9 cellular contexts compared by ENCODE assay signal in the genomic region with DNA sequence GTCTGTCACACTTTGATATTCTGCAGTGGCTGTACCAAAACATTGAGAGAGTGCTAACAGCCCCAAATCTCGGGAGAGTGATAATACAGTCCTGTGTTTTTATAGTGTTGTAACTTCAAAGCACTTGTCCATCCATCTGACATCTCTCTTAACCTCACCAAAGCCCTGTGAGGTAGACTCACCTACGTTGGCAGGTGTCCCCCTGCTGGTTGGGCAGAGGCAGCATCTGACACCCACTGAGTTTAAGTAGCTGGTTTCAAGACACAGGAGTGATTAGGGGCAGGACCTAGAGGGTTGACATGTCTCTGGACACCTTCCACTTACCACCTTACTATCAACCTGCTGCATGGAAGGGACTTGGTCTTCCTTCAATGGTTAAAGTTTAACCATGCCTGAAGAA. TPM values are rescaled to one million over a fixed set of nuclear protein-coding genes. Genes with fewer than 3 reads are reported as not detected.
DNase-seq lines count a peak whose midpoint lies in the region; ATAC-seq and TF ChIP-seq lines count a peak whose summit lies in the region.
"Had no signal": no experiment of that assay in that cellular context is flagged by ENCODE, and none has a peak within 500 bp of the region (broad histone marks: within the 10 kb centered on the region; RNA-seq: fewer than 3 reads in every experiment).

No MANE protein-coding gene starts in this region.

- DNase-seq in GM12864 (ENCODE audit: low read depth) (no peak), HuH-7 (ENCODE audit: low spot score) (peak; percentile 41), astrocyte of the cerebellum (ENCODE audit: low read depth) (no peak), lower lobe of right lung (no peak), NCI-H2196 (lab: John Stamatoyannopoulos, UW; ENCODE audit: unreplicated experiment) (no peak), DMS79 (lab: John Stamatoyannopoulos, UW) (no peak)
- DNase-seq: activated CD4-positive, CD25-positive, alpha-beta regulatory T cell; cerebellar nuclear complex had no signal

- in situ Hi-C loops in astrocyte of the cerebellum (cut with HindIII; ENCODE audit: low sequenced_read_pairs), result no loop called here

- peaks cover 22% of the 10 kb centered on the region for H3K4me1 ChIP-seq in lower lobe of right lung

- no peaks in the 10 kb centered on the region for H3K9me3 ChIP-seq in lower lobe of right lung

- no peaks in the 10 kb centered on the region for H3K36me3 ChIP-seq in lower lobe of right lung

- H3K27ac ChIP-seq in lower lobe of right lung, result no peak overlapping the region

- intact Hi-C loops in lower lobe of right lung (cut with DNase I), result no loop called here

- H3K4me3 ChIP-seq in GM12864 (ENCODE audit: low read depth, low read length) (no peak overlapping the region), astrocyte of the cerebellum (ENCODE audit: low read depth, low read length) (no peak overlapping the region), lower lobe of right lung (no peak overlapping the region)

- TF ChIP-seq CTCF in GM12864 (IDR thresholded peaks at IDR 0.05; ENCODE audit: low read depth, low read length, missing control alignments), result peak; percentile 64
- peak; percentile 14 for TF ChIP-seq CTCF in astrocyte of the cerebellum (IDR thresholded peaks at IDR 0.05; ENCODE audit: low read depth, low read length, missing control alignments)
- TF ChIP-seq CTCF in lower lobe of right lung (IDR thresholded peaks at IDR 0.05), result peak; percentile 53

- ATAC-seq in lower lobe of right lung, result peak; percentile 62 to 78
- no peak for ATAC-seq in HG03045 (IDR thresholded peaks at IDR 0.05; ENCODE audit: unreplicated experiment)

- no peaks in the 10 kb centered on the region for H3K27me3 ChIP-seq in lower lobe of right lung (ENCODE audit: low read depth)

RNA-seq across cellular contexts. Expression of gene COLEC12, which starts 22.9 kb away (rescaled TPM):
- 79.2 TPM for total RNA-seq in lower lobe of right lung

Comparison
In these comparisons a context has a peak if more than half of its experiments do, and no peak if none do; other contexts are left out.
1. CTCF ChIP-seq: peak in every context shown above with its lines; median percentile 64 in GM12864; 53 in lower lobe of right lung; 14 in astrocyte of the cerebellum.